8 cellular contexts compared by ENCODE assay signal in the genomic region with DNA sequence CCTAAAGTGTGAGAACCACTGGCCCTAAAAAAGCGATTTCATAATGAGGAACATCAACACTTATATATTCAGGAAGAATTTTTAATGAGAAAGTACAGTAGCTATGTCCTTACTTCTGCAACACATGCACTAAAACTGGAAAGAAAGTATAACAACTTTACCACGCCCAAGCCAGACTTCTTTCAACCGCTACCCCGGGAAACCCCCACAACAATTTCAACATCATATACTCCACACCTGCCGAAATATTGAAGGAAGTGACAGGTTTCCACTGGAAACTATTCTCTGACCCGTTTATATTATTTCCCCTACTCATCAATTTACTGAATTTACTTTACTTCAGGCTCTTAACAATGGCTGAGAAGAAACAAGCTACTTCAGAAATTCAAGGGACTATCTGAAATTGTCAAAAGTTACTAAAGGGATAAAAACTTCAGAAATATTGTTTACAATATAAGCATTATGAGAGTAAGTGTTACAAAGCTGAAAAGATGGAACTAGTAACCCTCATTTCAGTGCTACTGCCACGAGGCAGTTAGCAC.
DNase-seq lines count a peak whose midpoint lies in the region; ATAC-seq, FAIRE-seq and TF ChIP-seq lines count a peak whose summit lies in the region.
"Not testable (repeated sequence)": the region's sequence is repeated elsewhere in the genome, so short reads cannot be mapped to it uniquely, and the experiment has no call there.

No MANE protein-coding gene starts in this region.

- peaks cover 22% of the 10 kb centered on the region for H3K4me1 Mint-ChIP-seq in CD8-positive, alpha-beta T cell (ENCODE audit: low read depth)
- H3K4me1 Mint-ChIP-seq in T-helper 1 cell treated with Interleukin-12 subunit alpha and Interleukin-12 subunit beta and Interleukin-4 antibody, amounts not matched to agents 30 μg/mL and 1 μg/mL, for 36 hours (ENCODE audit: low read depth): peaks cover 34% of the 10 kb centered on the region
- H3K4me1 Mint-ChIP-seq in activated CD4-positive, alpha-beta memory T cell treated with anti-CD3 and anti-CD28 coated beads for 36 hours (ENCODE audit: low read depth): peaks cover 33% of the 10 kb centered on the region
- H3K4me1 Mint-ChIP-seq in effector memory CD8-positive, alpha-beta T cell (ENCODE audit: low read depth in 2 of 2): peaks cover 12 to 26% of the 10 kb centered on the region in 2 donors
- H3K4me1 Mint-ChIP-seq in natural killer cell: peaks cover 37 to 39% of the 10 kb centered on the region in 2 donors

- H3K27ac ChIP-seq in CD8-positive, alpha-beta T cell (ENCODE audit: low read depth, low read length): not testable (repeated sequence)

- FAIRE-seq in H54 (lab: Jason Lieb, UNC): peak; percentile 73

- H3K4me3 Mint-ChIP-seq in CD8-positive, alpha-beta T cell; T-helper 1 cell treated with Interleukin-12 subunit alpha and Interleukin-12 subunit beta and Interleukin-4 antibody, amounts not matched to agents 30 μg/mL and 1 μg/mL, for 36 hours; activated CD4-positive, alpha-beta memory T cell treated with anti-CD3 and anti-CD28 coated beads for 36 hours; effector memory CD8-positive, alpha-beta T cell: not testable (repeated sequence)
- H3K4me3 Mint-ChIP-seq in natural killer cell: peak overlapping the region; percentile 38

- not testable (repeated sequence) for H3K4me3 ChIP-seq in CD8-positive, alpha-beta T cell (ENCODE audit: low read depth, low read length)

- not testable (repeated sequence) for H3K36me3 Mint-ChIP-seq in CD8-positive, alpha-beta T cell; T-helper 1 cell treated with Interleukin-12 subunit alpha and Interleukin-12 subunit beta and Interleukin-4 antibody, amounts not matched to agents 30 μg/mL and 1 μg/mL, for 36 hours (ENCODE audit: low read depth); activated CD4-positive, alpha-beta memory T cell treated with anti-CD3 and anti-CD28 coated beads for 36 hours; effector memory CD8-positive, alpha-beta T cell (ENCODE audit: insufficient read depth); natural killer cell

- not testable (repeated sequence) for H3K9me3 ChIP-seq in CD8-positive, alpha-beta T cell (ENCODE audit: low read length)

- TF ChIP-seq POLR2A in H54 (IDR thresholded peaks at IDR 0.05; ENCODE audit: low read depth, low read length): not testable (repeated sequence)

- not testable (repeated sequence) for H3K4me1 ChIP-seq in CD8-positive, alpha-beta T cell (ENCODE audit: insufficient read depth, low read length)

- not testable (repeated sequence) for H3K9me3 Mint-ChIP-seq in CD8-positive, alpha-beta T cell; T-helper 1 cell treated with Interleukin-12 subunit alpha and Interleukin-12 subunit beta and Interleukin-4 antibody, amounts not matched to agents 30 μg/mL and 1 μg/mL, for 36 hours; activated CD4-positive, alpha-beta memory T cell treated with anti-CD3 and anti-CD28 coated beads for 36 hours; effector memory CD8-positive, alpha-beta T cell; natural killer cell

- CTCF ChIA-PET in CD8-positive, alpha-beta T cell (lab: Charles Lee); activated CD4-positive, alpha-beta memory T cell treated with anti-CD3 and anti-CD28 coated beads for 36 hours (lab: Charles Lee): not testable (repeated sequence)

- not testable (repeated sequence) for H3K27me3 ChIP-seq in CD8-positive, alpha-beta T cell (ENCODE audit: insufficient read depth, low read length)

- H3K36me3 ChIP-seq in CD8-positive, alpha-beta T cell (ENCODE audit: insufficient read depth, low read length): not testable (repeated sequence)

- intact Hi-C loops in CD8-positive, alpha-beta T cell (cut with DNase I, micrococcal nuclease); activated CD4-positive, alpha-beta memory T cell treated with anti-CD3 and anti-CD28 coated beads for 36 hours (cut with micrococcal nuclease); natural killer cell (cut with micrococcal nuclease): not testable (repeated sequence)

- DNase-seq in CD8-positive, alpha-beta T cell; H54 (ENCODE audit: insufficient read length, low spot score); effector memory CD8-positive, alpha-beta T cell; natural killer cell; stimulated activated naive CD8-positive, alpha-beta T cell treated with anti-CD3 and anti-CD28 coated beads, Interleukin-15, Interleukin-2, amounts not matched to agents 100 U/mL and 50 U/mL, for 24 hours: not testable (repeated sequence)
- DNase-seq in activated CD4-positive, alpha-beta memory T cell treated with anti-CD3 and anti-CD28 coated beads for 36 hours: peak; percentile 37
- DNase-seq in activated naive CD4-positive, alpha-beta T cell treated with anti-CD3 and anti-CD28 coated beads, Interleukin-2, amount 50 U/mL, for 16 hours: peak; percentile 15

- ATAC-seq in CD8-positive, alpha-beta T cell: peak; percentile 34
- peak; percentile 61 for ATAC-seq in effector memory CD8-positive, alpha-beta T cell (replicated peaks)
- ATAC-seq in natural killer cell: peak; percentile 41 to 73 (median 71)
- peak; percentile 75 for ATAC-seq in stimulated activated naive CD8-positive, alpha-beta T cell treated with anti-CD3 and anti-CD28 coated beads, Interleukin-15, Interleukin-2, amounts not matched to agents 100 U/mL and 50 U/mL, for 24 hours

- H3K27me3 Mint-ChIP-seq in CD8-positive, alpha-beta T cell (ENCODE audit: low read depth); T-helper 1 cell treated with Interleukin-12 subunit alpha and Interleukin-12 subunit beta and Interleukin-4 antibody, amounts not matched to agents 30 μg/mL and 1 μg/mL, for 36 hours (ENCODE audit: low read depth); activated CD4-positive, alpha-beta memory T cell treated with anti-CD3 and anti-CD28 coated beads for 36 hours; effector memory CD8-positive, alpha-beta T cell; natural killer cell (ENCODE audit: low read depth in 2 of 2): not testable (repeated sequence)

- peak overlapping the region; percentile 11 for H3K27ac Mint-ChIP-seq in CD8-positive, alpha-beta T cell
- peak overlapping the region; percentile 46 for H3K27ac Mint-ChIP-seq in T-helper 1 cell treated with Interleukin-12 subunit alpha and Interleukin-12 subunit beta and Interleukin-4 antibody, amounts not matched to agents 30 μg/mL and 1 μg/mL, for 36 hours
- H3K27ac Mint-ChIP-seq in activated CD4-positive, alpha-beta memory T cell treated with anti-CD3 and anti-CD28 coated beads for 36 hours; effector memory CD8-positive, alpha-beta T cell: not testable (repeated sequence)
- peak overlapping the region; percentile 75 to 77 for H3K27ac Mint-ChIP-seq in natural killer cell

- POLR2A ChIA-PET in CD8-positive, alpha-beta T cell (lab: Charles Lee); activated CD4-positive, alpha-beta memory T cell treated with anti-CD3 and anti-CD28 coated beads for 36 hours (lab: Charles Lee): not testable (repeated sequence)

- TF ChIP-seq CTCF in CD8-positive, alpha-beta T cell (IDR thresholded peaks at IDR 0.05); natural killer cell (IDR thresholded peaks at IDR 0.05): not testable (repeated sequence)
